Comparison of ENCODE assay signal across 8 cellular contexts in genomic region chr12:113196996-113197395, GRCh38. TPM values are rescaled to one million over a fixed set of nuclear protein-coding genes. Genes with fewer than 3 reads are reported as not detected.
DNase-seq lines count a peak whose midpoint lies in the region; ATAC-seq and TF ChIP-seq lines count a peak whose summit lies in the region.

No MANE protein-coding gene starts in this region.

- CTCF ChIA-PET in CD4-positive, alpha-beta memory T cell (lab: Charles Lee; ENCODE audit: partially characterized antibody), result interaction anchor here (0.6 to 4.1 kb wide), 18 partner anchors 11 to 655 kb away, joined by 3 to 28 read pairs (median 4); partner anchors contain the start of genes CFAP73, SDSL and TPCN1

- no peaks in the 10 kb centered on the region for H3K4me1 ChIP-seq in CD4-positive, alpha-beta memory T cell (ENCODE audit: insufficient read depth, low read length)
- H3K4me1 ChIP-seq in esophagus muscularis mucosa, result peaks cover 11 to 18% (median 15%) of the 10 kb centered on the region in 4 donors

- H3K4me3 Mint-ChIP-seq in CD4-positive, alpha-beta memory T cell, result no peak overlapping the region
- no peak overlapping the region for H3K4me3 Mint-ChIP-seq in naive thymus-derived CD8-positive, alpha-beta T cell

- no peak for TF ChIP-seq POLR2A in esophagus muscularis mucosa (IDR thresholded peaks at IDR 0.05; ENCODE audit: low read depth)

- H3K36me3 ChIP-seq in CD4-positive, alpha-beta memory T cell (ENCODE audit: insufficient read depth, low read length), result peaks cover 5% of the 10 kb centered on the region
- peaks cover 0 to 9% (median 6%) of the 10 kb centered on the region in 4 donors for H3K36me3 ChIP-seq in esophagus muscularis mucosa

- H3K27me3 Mint-ChIP-seq in CD4-positive, alpha-beta memory T cell, result no peaks in the 10 kb centered on the region
- no peaks in the 10 kb centered on the region for H3K27me3 Mint-ChIP-seq in naive thymus-derived CD8-positive, alpha-beta T cell

- intact Hi-C loops in CD4-positive, alpha-beta memory T cell (cut with micrococcal nuclease), result loop anchor here (1.0 kb wide), 1 partner anchor 36 kb away; no protein-coding TSS in a partner anchor
- intact Hi-C loops in esophagus muscularis mucosa (cut with DNase I), result no loop called here

- H3K4me3 ChIP-seq in CD4-positive, alpha-beta memory T cell (ENCODE audit: low read length in 2 of 2), result no peak overlapping the region
- no peak overlapping the region for H3K4me3 ChIP-seq in esophagus muscularis mucosa

- DNase-seq in CD4-positive, alpha-beta memory T cell, result peak; percentile 59 to 68 (median 62)
- DNase-seq in HS-27A (ENCODE audit: low read depth) (peak; percentile 51), NOMO-1 treated with dmso at 0.1 percent for 144 hours (lab: John Stamatoyannopoulos, UW; ENCODE audit: unreplicated experiment) (peak; percentile 73), activated T-cell treated with anti-CD3 and anti-CD28 coated beads for 24 hours (ENCODE audit: low read depth) (peak; percentile 35), esophagus muscularis mucosa (ENCODE audit: extremely low spot score) (no peak), ureter (ENCODE audit: low spot score) (peak; percentile 73)
- peak in 9 of 10 donors; percentile 34 to 79 (median 58) for DNase-seq in naive thymus-derived CD8-positive, alpha-beta T cell

- peak; percentile 53 to 70 (median 56) for TF ChIP-seq CTCF in esophagus muscularis mucosa (IDR thresholded peaks at IDR 0.05)

- no peaks in the 10 kb centered on the region for H3K9me3 ChIP-seq in CD4-positive, alpha-beta memory T cell (ENCODE audit: control insufficient read depth in 1 of 2, low read length in 2 of 2)
- H3K9me3 ChIP-seq in esophagus muscularis mucosa, result no peaks in the 10 kb centered on the region

- ATAC-seq in GM19351 (IDR thresholded peaks at IDR 0.05; ENCODE audit: unreplicated experiment), result peak; percentile 89
- peak; percentile 99 to 100 for ATAC-seq in naive thymus-derived CD8-positive, alpha-beta T cell

- no peaks in the 10 kb centered on the region for H3K9me3 Mint-ChIP-seq in CD4-positive, alpha-beta memory T cell
- no peaks in the 10 kb centered on the region for H3K9me3 Mint-ChIP-seq in naive thymus-derived CD8-positive, alpha-beta T cell

- TF ChIP-seq EP300 in esophagus muscularis mucosa (IDR thresholded peaks at IDR 0.05), result no peak

- peaks cover 0 to 4% (median 4%) of the 10 kb centered on the region in 4 donors for H3K4me1 Mint-ChIP-seq in CD4-positive, alpha-beta memory T cell
- H3K4me1 Mint-ChIP-seq in naive thymus-derived CD8-positive, alpha-beta T cell, result peaks cover 0 to 12% (median 4%) of the 10 kb centered on the region in 4 donors

- POLR2A ChIA-PET in CD4-positive, alpha-beta memory T cell (lab: Charles Lee; ENCODE audit: partially characterized antibody), result interaction anchor here (0.6 to 2.9 kb wide), 2 partner anchors 11 to 58 kb away, joined by 4 to 14 read pairs; no protein-coding TSS in a partner anchor
- POLR2A ChIA-PET in naive thymus-derived CD8-positive, alpha-beta T cell (lab: Charles Lee), result interaction anchor here (0.6 to 1.1 kb wide), 4 partner anchors 12 to 75 kb away, joined by 3 to 5 read pairs (median 4); no protein-coding TSS in a partner anchor

- peaks cover under 1 to 6% of the 10 kb centered on the region in 2 donors for H3K36me3 Mint-ChIP-seq in CD4-positive, alpha-beta memory T cell
- peaks cover 0 to 6% (median 0%) of the 10 kb centered on the region in 3 donors for H3K36me3 Mint-ChIP-seq in naive thymus-derived CD8-positive, alpha-beta T cell

- H3K27me3 ChIP-seq in CD4-positive, alpha-beta memory T cell (ENCODE audit: insufficient read depth, low read length), result no peaks in the 10 kb centered on the region
- H3K27me3 ChIP-seq in esophagus muscularis mucosa, result no peaks in the 10 kb centered on the region

- H3K27ac Mint-ChIP-seq in CD4-positive, alpha-beta memory T cell, result peak overlapping the region in 2 of 7 donors; percentile 46 to 73
- H3K27ac Mint-ChIP-seq in naive thymus-derived CD8-positive, alpha-beta T cell, result peak overlapping the region in 1 of 10 donors; percentile 46

- H3K27ac ChIP-seq in CD4-positive, alpha-beta memory T cell (ENCODE audit: low read depth, low read length), result no peak overlapping the region
- H3K27ac ChIP-seq in esophagus muscularis mucosa (replicated peaks in 1 of 4), result no peak overlapping the region

- WGBS in esophagus muscularis mucosa, result 23% methylated on average over 4 of the region's 4 CpGs

RNA-seq across cellular contexts. Expression of gene RITA1, which starts 11.5 kb away (rescaled TPM):
- 10 to 100 TPM; 12.8 to 14.2 TPM for total RNA-seq in CD4-positive, alpha-beta memory T cell
- 10 to 100 TPM; 19.4 to 25.9 TPM for polyA plus RNA-seq in CD4-positive, alpha-beta memory T cell
- total RNA-seq in esophagus muscularis mucosa, result 10 to 100 TPM; 12.3 to 21.4 (median 16.2) TPM
- 10 to 100 TPM; 12.8 to 17.1 TPM for total RNA-seq in naive thymus-derived CD8-positive, alpha-beta T cell
- polyA plus RNA-seq in naive thymus-derived CD8-positive, alpha-beta T cell, result 10 to 100 TPM; 22.9 to 26.2 (median 24.6) TPM
- total RNA-seq in ureter, result 11.6 TPM

RNA-seq across cellular contexts. Expression of gene DDX54, which starts 11.7 kb away (rescaled TPM):
- 10 to 100 TPM; 64.9 to 69.4 TPM for total RNA-seq in CD4-positive, alpha-beta memory T cell
- 10 to 100 TPM in 1 of 2 donors, 1 to 10 TPM in 1; 9.9 to 39.7 TPM for polyA plus RNA-seq in CD4-positive, alpha-beta memory T cell
- total RNA-seq in esophagus muscularis mucosa (10 to 100 TPM; 29.1 to 59.6 (median 52.7) TPM), ureter (65.2 TPM)
- 10 to 100 TPM; 76.1 to 81.8 TPM for total RNA-seq in naive thymus-derived CD8-positive, alpha-beta T cell
- polyA plus RNA-seq in naive thymus-derived CD8-positive, alpha-beta T cell, result 10 to 100 TPM; 17.9 to 38.2 (median 24.3) TPM

RNA-seq across cellular contexts. Expression of gene TPCN1, which starts 24.3 kb away (rescaled TPM):
- total RNA-seq in CD4-positive, alpha-beta memory T cell, result 10 to 100 TPM; 79.8 to 94.2 TPM
- polyA plus RNA-seq in CD4-positive, alpha-beta memory T cell, result 10 to 100 TPM in 1 of 2 donors, 1 to 10 TPM in 1; 8.5 to 19.9 TPM
- total RNA-seq in esophagus muscularis mucosa, result 10 to 100 TPM; 31.1 to 54.0 (median 34.5) TPM
- 10 to 100 TPM; 81.2 to 83.0 TPM for total RNA-seq in naive thymus-derived CD8-positive, alpha-beta T cell
- polyA plus RNA-seq in naive thymus-derived CD8-positive, alpha-beta T cell, result 10 to 100 TPM in 2 of 3 donors, 1 to 10 TPM in 1; 6.7 to 16.5 (median 11.0) TPM
- total RNA-seq in ureter, result 133 TPM

RNA-seq across cellular contexts. Expression of gene CFAP73, which starts 47.5 kb away (rescaled TPM):
- total RNA-seq in CD4-positive, alpha-beta memory T cell, result not detected
- under 1 TPM in 1 of 2 donors, not detected in 1; 0.18 TPM for polyA plus RNA-seq in CD4-positive, alpha-beta memory T cell
- not detected for total RNA-seq in esophagus muscularis mucosa
- under 1 TPM in 1 of 2 experiments, not detected in 1; 0.39 TPM for total RNA-seq in naive thymus-derived CD8-positive, alpha-beta T cell
- not detected for polyA plus RNA-seq in naive thymus-derived CD8-positive, alpha-beta T cell
- not detected for total RNA-seq in ureter
